In the genomic region with DNA sequence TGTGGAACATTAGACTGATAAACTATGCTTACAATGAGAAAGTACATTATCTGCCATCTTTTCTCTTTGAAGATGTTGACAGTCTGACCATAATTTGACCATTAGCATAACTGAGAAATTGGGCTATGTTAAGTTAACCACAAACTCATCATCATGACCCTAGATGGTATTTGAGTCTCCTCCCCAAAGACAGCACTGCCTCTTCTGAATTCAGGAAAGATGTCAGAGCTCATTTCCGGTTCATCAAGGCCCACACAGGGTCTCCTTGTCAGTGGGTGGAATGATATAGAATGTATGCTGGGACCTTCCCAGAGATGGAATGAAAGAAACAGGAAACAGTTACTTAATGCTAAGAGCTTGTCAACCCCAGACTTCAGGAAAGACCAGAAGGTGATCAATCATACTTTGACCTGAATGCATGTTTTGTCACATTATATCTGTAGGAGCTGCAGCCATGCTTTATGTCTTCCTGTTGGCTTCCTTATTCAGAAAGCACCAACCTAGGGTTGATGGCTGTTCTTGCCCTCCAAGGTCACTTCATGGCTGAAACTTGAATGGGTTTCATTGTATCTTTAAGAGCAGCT, we compare ENCODE assay signal across 10 cellular contexts.
DNase-seq lines count a peak whose midpoint lies in the region; ATAC-seq, FAIRE-seq and TF ChIP-seq lines count a peak whose summit lies in the region.
"Had no signal": no experiment of that assay in that cellular context is flagged by ENCODE, and none has a peak within 500 bp of the region (broad histone marks: within the 10 kb centered on the region; RNA-seq: fewer than 3 reads in every experiment).

No MANE protein-coding gene starts in this region.

- intact Hi-C loops in endothelial cell of umbilical vein (cut with micrococcal nuclease) (loop anchor here (1.0 to 2.0 kb wide), 3 partner anchors 12 to 37 kb away; no protein-coding TSS in a partner anchor), body of pancreas (cut with DNase I) (no loop called here)

- peak overlapping the region; percentile 13 for H3K4me2 ChIP-seq in endothelial cell of umbilical vein (ENCODE audit: insufficient read depth, low read length)

- H3K4me3 ChIP-seq in endothelial cell of umbilical vein (replicated peaks in 1 of 3; ENCODE audit: insufficient read depth in 1 of 3, low read depth in 1 of 3, low read length in 3 of 3) (no peak overlapping the region), body of pancreas (no peak overlapping the region)

- peak; percentile 33 for FAIRE-seq in endothelial cell of umbilical vein (lab: Jason Lieb, UNC)

- H3K27ac ChIP-seq in endothelial cell of umbilical vein (ENCODE audit: insufficient read depth, low read depth, low read length) (peak overlapping the region; percentile 40), substantia nigra (ENCODE audit: low read depth, low read length, poor library complexity, severe bottlenecking) (peak overlapping the region; percentile 2), body of pancreas (peak overlapping the region in 2 of 4 donors; percentile 31 to 38)

- TF ChIP-seq POLR2A in endothelial cell of umbilical vein (IDR thresholded peaks at IDR 0.05; ENCODE audit: low read depth, low read length) (no peak), body of pancreas (IDR thresholded peaks at IDR 0.05) (no peak)

- WGBS in body of pancreas, 2 donors, result 70 to 76% methylated on average over 1 of the region's 1 CpG

- peaks cover 51% of the 10 kb centered on the region for H3K4me1 ChIP-seq in endothelial cell of umbilical vein (ENCODE audit: control insufficient read depth, extremely low read depth, insufficient read depth, low read length)
- H3K4me1 ChIP-seq in body of pancreas, result peaks cover 44% of the 10 kb centered on the region

- H4K20me1 ChIP-seq in endothelial cell of umbilical vein (replicated peaks; ENCODE audit: control insufficient read depth, extremely low read depth, insufficient read depth, low read length), result no peaks in the 10 kb centered on the region

- POLR2A ChIA-PET in endothelial cell of umbilical vein (lab: Charles Lee), result interaction anchor here (0.6 to 1.7 kb wide), 4 partner anchors 11 to 120 kb away, joined by 3 to 5 read pairs (median 3); no protein-coding TSS in a partner anchor

- BruUV-seq in endothelial cell of umbilical vein (replicated peaks; lab: Mats Ljungman, UMichigan), result no TSS peak

- H3K36me3 ChIP-seq in endothelial cell of umbilical vein (ENCODE audit: control insufficient read depth in 2 of 2, extremely low read depth in 1 of 2, insufficient read depth in 2 of 2, low read length in 2 of 2) (no peaks in the 10 kb centered on the region), body of pancreas (replicated peaks in 1 of 2; ENCODE audit: insufficient read depth in 1 of 2, low read depth in 2 of 2) (no peaks in the 10 kb centered on the region)

- dilution Hi-C loops in endothelial cell of umbilical vein (cut with MboI; ENCODE audit: extremely low pct_ligation_motif_present, low sequenced_read_pairs), result no loop called here

- CTCF ChIA-PET in endothelial cell of umbilical vein (lab: Charles Lee), result interaction anchor here (0.7 to 3.1 kb wide), 10 partner anchors 11 to 125 kb away, joined by 3 to 17 read pairs (median 4); partner anchors contain the start of gene ITPRID2

- peak; percentile 18 for DNase-seq in DMS153 (lab: John Stamatoyannopoulos, UW)
- no peak for DNase-seq in DMS153 treated with DMSO at 0.1 percent for 48 hours (lab: John Stamatoyannopoulos, UW; ENCODE audit: unreplicated experiment)
- DNase-seq in endothelial cell of umbilical vein (ENCODE audit: low read depth, low spot score), result peak; percentile 91
- DNase-seq in substantia nigra (lab: John Stamatoyannopoulos, UW), result no peak
- DNase-seq in D341Med (ENCODE audit: low spot score), result no peak
- no peak for DNase-seq in NCI-H748 treated with DMSO at 0.1 percent for 48 hours (lab: John Stamatoyannopoulos, UW)
- DNase-seq in body of pancreas, result no peak
- DNase-seq: activated B cell treated with CpG ODN at 0.5 μM for 24 hours, H7 had no signal

- no peak overlapping the region for H3K9ac ChIP-seq in endothelial cell of umbilical vein (replicated peaks; ENCODE audit: extremely low read depth, insufficient read depth, low read length)

- no peaks in the 10 kb centered on the region for H3K79me2 ChIP-seq in endothelial cell of umbilical vein (ENCODE audit: control insufficient read depth, insufficient read depth, low read length)

- ATAC-seq in HG03432 (IDR thresholded peaks at IDR 0.05; ENCODE audit: unreplicated experiment) (peak; percentile 43), body of pancreas (no peak)

- no peaks in the 10 kb centered on the region for H3K9me1 ChIP-seq in endothelial cell of umbilical vein (replicated peaks; ENCODE audit: control insufficient read depth, extremely low read depth, insufficient read depth, low read length)

- H3K27me3 ChIP-seq in endothelial cell of umbilical vein (ENCODE audit: control insufficient read depth in 2 of 2, insufficient read depth in 2 of 2, low read length in 2 of 2) (no peaks in the 10 kb centered on the region), body of pancreas (no peaks in the 10 kb centered on the region)

- TF ChIP-seq CTCF in endothelial cell of umbilical vein (IDR thresholded peaks at IDR 0.05; ENCODE audit: extremely low read depth in 1 of 2, insufficient read depth in 1 of 2, low read depth in 1 of 2, low read length in 2 of 2), result no peak
- no peak for TF ChIP-seq CTCF in body of pancreas (IDR thresholded peaks at IDR 0.05)

- H3K9me3 ChIP-seq in endothelial cell of umbilical vein (replicated peaks; ENCODE audit: control insufficient read depth, insufficient read depth, low read length), result no peaks in the 10 kb centered on the region
- no peaks in the 10 kb centered on the region for H3K9me3 ChIP-seq in body of pancreas

- no peak overlapping the region for H2AFZ ChIP-seq in endothelial cell of umbilical vein (ENCODE audit: low read depth, low read length)

TF ChIP-seq in endothelial cell of umbilical vein, 7 proteins besides CTCF, POLR2A, EP300 and RAD21:
- peak; percentile 25 for TF ChIP-seq JUN (IDR thresholded peaks at IDR 0.05; ENCODE audit: borderline replicate concordance, insufficient read depth, insufficient read length, low read depth)
- TF ChIP-seq POLR2AphosphoS5 (IDR thresholded peaks at IDR 0.05; ENCODE audit: insufficient read depth, low read depth, low read length), result peak; percentile 15
- no peak for TF ChIP-seq EZH2 (IDR thresholded peaks at IDR 0.05; ENCODE audit: borderline replicate concordance, low read depth, low read length, severe bottlenecking)

Comparison
In these comparisons a context has a peak if more than half of its experiments do, and no peak if none do; other contexts are left out.
1. DNase-seq: peak in DMS153 (single experiment) and endothelial cell of umbilical vein (single experiment); none in DMS153 treated with DMSO at 0.1 percent for 48 hours (single experiment), substantia nigra (0 of 49), D341Med (single experiment), NCI-H748 treated with DMSO at 0.1 percent for 48 hours (single experiment) and body of pancreas (0 of 4).